16 cellular contexts compared by ENCODE assay signal in genomic region chr1:26789953-26790352, GRCh38. TPM values are rescaled to one million over a fixed set of nuclear protein-coding genes. Genes with fewer than 3 reads are reported as not detected.
A peak's percentile ranks its signal among the peaks of the same experiment; 100 is the strongest.
DNase-seq lines count a peak whose midpoint lies in the region; ATAC-seq and TF ChIP-seq lines count a peak whose summit lies in the region.
"Had no signal": no experiment of that assay in that cellular context is flagged by ENCODE, and none has a peak within 500 bp of the region (broad histone marks: within the 10 kb centered on the region; RNA-seq: fewer than 3 reads in every experiment).

No MANE protein-coding gene starts in this region.

- H3K4me3 ChIP-seq in Panc1 (ENCODE audit: low read depth in 2 of 2, low read length in 2 of 2), result no peak overlapping the region

- peaks cover 64% of the 10 kb centered on the region for H3K4me1 Mint-ChIP-seq in activated T-cell treated with anti-CD3 and anti-CD28 coated beads, Interleukin-2, amount 50 U/mL, for 4 hours (ENCODE audit: low read depth)
- H3K4me1 Mint-ChIP-seq in stimulated activated effector memory CD8-positive, alpha-beta T cell treated with anti-CD3 and anti-CD28 coated beads, Interleukin-12 subunit alpha, Interleukin-12 subunit beta, amount 100 ng/mL, for 72 hours, result peaks cover 90% of the 10 kb centered on the region

- no peaks in the 10 kb centered on the region for H3K9me3 ChIP-seq in Panc1 (ENCODE audit: control insufficient read depth, insufficient read depth, low read depth, low read length)
- H3K9me3 ChIP-seq: neutrophil had no signal

- peak overlapping the region; percentile 34; the same call in 1 of the 2 replicates for H3K27ac ChIP-seq in Panc1 (ENCODE audit: low read length)
- H3K27ac ChIP-seq: WERI-Rb-1 had no signal

- H3K36me3 ChIP-seq in Panc1 (ENCODE audit: control insufficient read depth, insufficient read depth, low read length), result no peaks in the 10 kb centered on the region; the same call in 1 of the 2 replicates
- H3K36me3 ChIP-seq: WERI-Rb-1 had no signal

- H3K27me3 ChIP-seq in Panc1 (ENCODE audit: control insufficient read depth, insufficient read depth, low read length), result no peaks in the 10 kb centered on the region
- H3K27me3 ChIP-seq: neutrophil had no signal

- peaks cover 23% of the 10 kb centered on the region for H3K36me3 Mint-ChIP-seq in activated T-cell treated with anti-CD3 and anti-CD28 coated beads, Interleukin-2, amount 50 U/mL, for 4 hours (ENCODE audit: insufficient read depth)
- peaks cover 58% of the 10 kb centered on the region for H3K36me3 Mint-ChIP-seq in stimulated activated effector memory CD8-positive, alpha-beta T cell treated with anti-CD3 and anti-CD28 coated beads, Interleukin-12 subunit alpha, Interleukin-12 subunit beta, amount 100 ng/mL, for 72 hours

- ATAC-seq in activated T-cell treated with anti-CD3 and anti-CD28 coated beads, Interleukin-2, amount 50 U/mL, for 4 hours, result no peak
- ATAC-seq in Panc1, result no peak
- peak; percentile 56 for ATAC-seq in stimulated activated effector memory CD8-positive, alpha-beta T cell treated with anti-CD3 and anti-CD28 coated beads, Interleukin-12 subunit alpha, Interleukin-12 subunit beta, amount 100 ng/mL, for 72 hours
- no peak for ATAC-seq in HG03196 (IDR thresholded peaks at IDR 0.05; ENCODE audit: unreplicated experiment)
- no peak for ATAC-seq in HG02981 (IDR thresholded peaks at IDR 0.05; ENCODE audit: unreplicated experiment)
- ATAC-seq in esophagus mucosa, result no peak

- no peak for DNase-seq in activated T-cell treated with anti-CD3 and anti-CD28 coated beads, Interleukin-2, amount 50 U/mL, for 4 hours
- DNase-seq in activated T-cell treated with anti-CD3 and anti-CD28 coated beads, Interleukin-2, amount 50 U/mL, for 1 hour, result no peak
- no peak for DNase-seq in Panc1 (ENCODE audit: low read depth, low spot score)
- DNase-seq in astrocyte of the hippocampus (ENCODE audit: low read depth, low spot score), result peak; percentile 32
- peak in 1 of 2 donors; percentile 67 for DNase-seq in stimulated activated effector memory CD8-positive, alpha-beta T cell treated with anti-CD3 and anti-CD28 coated beads, Interleukin-12 subunit alpha, Interleukin-12 subunit beta, amount 100 ng/mL, for 72 hours (ENCODE audit: low spot score in 2 of 2)
- DNase-seq: ACHN, activated gamma-delta T cell treated with Interleukin-2 at 50 U/mL for 16 hours, dermis blood vessel endothelial cell, DMS53, NCI-H1048, NCI-H524 treated with DMSO at 0.1 percent for 48 hours, WERI-Rb-1 had no signal

- intact Hi-C loops in Panc1 (cut with micrococcal nuclease; ENCODE audit: unreplicated experiment), result loop anchor here (2.0 to 5.0 kb wide), 2 partner anchors 93 to 187 kb away; partner anchors contain the start of gene ARID1A

- peaks cover 45% of the 10 kb centered on the region for H3K4me1 ChIP-seq in Panc1 (ENCODE audit: control insufficient read depth, insufficient read depth, low read length)

- H3K4me3 Mint-ChIP-seq in activated T-cell treated with anti-CD3 and anti-CD28 coated beads, Interleukin-2, amount 50 U/mL, for 4 hours, result peak overlapping the region; percentile 99
- peak overlapping the region; percentile 99 for H3K4me3 Mint-ChIP-seq in stimulated activated effector memory CD8-positive, alpha-beta T cell treated with anti-CD3 and anti-CD28 coated beads, Interleukin-12 subunit alpha, Interleukin-12 subunit beta, amount 100 ng/mL, for 72 hours

- POLR2A ChIA-PET in Panc1 (lab: Charles Lee), result interaction anchor here (0.7 kb wide), 1 partner anchor 92 kb away, joined by 4 read pairs; no protein-coding TSS in a partner anchor

- TF ChIP-seq CTCF in Panc1 (IDR thresholded peaks at IDR 0.05), result no peak

- H3K9me3 Mint-ChIP-seq in activated T-cell treated with anti-CD3 and anti-CD28 coated beads, Interleukin-2, amount 50 U/mL, for 4 hours, result no peaks in the 10 kb centered on the region
- no peaks in the 10 kb centered on the region for H3K9me3 Mint-ChIP-seq in stimulated activated effector memory CD8-positive, alpha-beta T cell treated with anti-CD3 and anti-CD28 coated beads, Interleukin-12 subunit alpha, Interleukin-12 subunit beta, amount 100 ng/mL, for 72 hours

- in situ Hi-C loops in Panc1 (cut with HindIII; ENCODE audit: low pct_unique_long_range_greater_than_20kb, low sequenced_read_pairs), result loop anchor here (5.0 kb wide), 1 partner anchor 188 kb away; no protein-coding TSS in a partner anchor

- CTCF ChIA-PET in Panc1 (lab: Charles Lee), result interaction anchor here (0.7 to 2.1 kb wide), 5 partner anchors 187 to 528 kb away, joined by 3 to 24 read pairs (median 4); no protein-coding TSS in a partner anchor

- no peaks in the 10 kb centered on the region for H3K27me3 Mint-ChIP-seq in activated T-cell treated with anti-CD3 and anti-CD28 coated beads, Interleukin-2, amount 50 U/mL, for 4 hours (ENCODE audit: low read depth)

- H3K27ac Mint-ChIP-seq in stimulated activated effector memory CD8-positive, alpha-beta T cell treated with anti-CD3 and anti-CD28 coated beads, Interleukin-12 subunit alpha, Interleukin-12 subunit beta, amount 100 ng/mL, for 72 hours, result peak overlapping the region; percentile 100

- no TSS peak for BruUV-seq in Panc1 (replicated peaks; lab: Mats Ljungman, UMichigan)

RNA-seq across cellular contexts. Expression of gene PIGV, which starts 2.2 kb away (rescaled TPM):
- 10 to 100 TPM in 2 of 3 donors, 1 to 10 TPM in 1; 8.4 to 11.2 (median 10.4) TPM for total RNA-seq in activated T-cell treated with anti-CD3 and anti-CD28 coated beads, Interleukin-2, amount 50 U/mL, for 4 hours
- 20.1 TPM for total RNA-seq in Panc1 (2021; ENCODE audit: unreplicated experiment)
- polyA plus RNA-seq in Panc1 (2012; ENCODE audit: insufficient read length), result 20.2 TPM
- 9.4 TPM for total RNA-seq in esophagus mucosa

RNA-seq across cellular contexts. Expression of gene ZDHHC18, which starts 36.5 kb away (rescaled TPM):
- total RNA-seq in activated T-cell treated with anti-CD3 and anti-CD28 coated beads, Interleukin-2, amount 50 U/mL, for 4 hours, result 10 to 100 TPM; 66.1 to 76.8 (median 71.8) TPM
- 45.4 TPM for total RNA-seq in Panc1 (2021; ENCODE audit: unreplicated experiment)
- 66.3 TPM for polyA plus RNA-seq in Panc1 (2012; ENCODE audit: insufficient read length)
- total RNA-seq in esophagus mucosa, result 19.2 TPM
